1 cellular context compared by ENCODE assay signal in the genomic region with DNA sequence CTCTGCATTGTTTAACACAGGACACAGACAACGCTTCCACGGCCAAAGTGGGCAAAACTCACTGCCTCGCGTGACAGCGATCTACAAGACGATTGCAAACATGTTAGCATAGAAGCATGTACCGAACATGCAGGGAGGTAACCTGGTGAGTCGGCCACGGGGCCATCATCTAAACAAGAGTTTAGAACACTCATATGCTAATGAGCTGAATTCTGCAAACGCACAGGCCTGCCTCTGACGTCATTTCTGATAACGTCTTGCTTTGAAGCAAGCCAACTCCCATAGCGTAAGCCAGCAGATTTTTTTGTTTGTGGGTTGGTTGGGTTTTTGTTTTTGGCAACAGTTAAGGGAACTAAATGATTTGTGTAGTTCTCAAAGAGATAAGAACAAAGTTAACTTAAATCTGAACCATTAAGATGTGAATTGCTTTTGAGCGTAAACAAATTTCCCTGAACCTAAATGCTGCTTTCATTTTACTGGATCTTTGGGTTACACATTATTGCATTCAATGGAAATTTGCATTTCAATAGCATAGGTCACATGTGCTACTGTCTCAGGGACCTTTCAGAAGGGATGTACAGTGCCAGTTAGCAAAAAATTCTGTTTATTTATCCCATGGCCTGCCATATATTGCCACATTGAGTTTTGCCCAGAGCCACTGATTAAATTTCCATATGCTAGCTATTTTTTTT.
TF ChIP-seq lines count a peak whose summit lies in the region.

No MANE protein-coding gene starts in this region.

TF ChIP-seq in K562, 482 proteins besides CTCF, POLR2A, EP300 and RAD21 (continued from another document):
- TF ChIP-seq, protein P1, sequence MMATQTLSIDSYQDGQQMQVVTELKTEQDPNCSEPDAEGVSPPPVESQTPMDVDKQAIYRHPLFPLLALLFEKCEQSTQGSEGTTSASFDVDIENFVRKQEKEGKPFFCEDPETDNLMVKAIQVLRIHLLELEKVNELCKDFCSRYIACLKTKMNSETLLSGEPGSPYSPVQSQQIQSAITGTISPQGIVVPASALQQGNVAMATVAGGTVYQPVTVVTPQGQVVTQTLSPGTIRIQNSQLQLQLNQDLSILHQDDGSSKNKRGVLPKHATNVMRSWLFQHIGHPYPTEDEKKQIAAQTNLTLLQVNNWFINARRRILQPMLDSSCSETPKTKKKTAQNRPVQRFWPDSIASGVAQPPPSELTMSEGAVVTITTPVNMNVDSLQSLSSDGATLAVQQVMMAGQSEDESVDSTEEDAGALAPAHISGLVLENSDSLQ (IDR thresholded peaks at IDR 0.05): no peak
- no peak for TF ChIP-seq ATF1 (CRISPR knock-in tag; IDR thresholded peaks at IDR 0.05)
- peak; percentile 77 for TF ChIP-seq ATF1 (tag; IDR thresholded peaks at IDR 0.05)
- no peak for TF ChIP-seq ZNF695 (CRISPR knock-in tag; IDR thresholded peaks at IDR 0.05)
- TF ChIP-seq SRSF3 (IDR thresholded peaks at IDR 0.05; ENCODE audit: insufficient read depth, low read length): no peak
- TF ChIP-seq JUND (IDR thresholded peaks at IDR 0.05; ENCODE audit: borderline replicate concordance, low read depth, low read length): no peak
- peak; percentile 41; the same call in 2 of the 3 replicates for TF ChIP-seq JUND (tag; IDR thresholded peaks at IDR 0.05; ENCODE audit: borderline replicate concordance, low read depth, low read length)
- no peak for TF ChIP-seq ZNF766 (CRISPR knock-in tag; conservative IDR thresholded peaks at IDR 0.05)
- peak; percentile 76 for TF ChIP-seq CREM (IDR thresholded peaks at IDR 0.05; ENCODE audit: low read depth)
- peak; percentile 79 for TF ChIP-seq ATF7 (IDR thresholded peaks at IDR 0.05)
- TF ChIP-seq C11orf30 (IDR thresholded peaks at IDR 0.05; ENCODE audit: low read depth): no peak
